In genomic region chr10:21517134-21517982, GRCh38 we compare ENCODE assay signal across 8 cellular contexts. TPM values are rescaled to one million over a fixed set of nuclear protein-coding genes. Genes with fewer than 3 reads are reported as not detected.
DNase-seq lines count a peak whose midpoint lies in the region; ATAC-seq, FAIRE-seq and TF ChIP-seq lines count a peak whose summit lies in the region.

No MANE protein-coding gene starts in this region.

- H3K9ac ChIP-seq in OCI-LY1 (ENCODE audit: low read length) (peak overlapping the region; percentile 43; the same call in 1 of the 2 replicates), K562 (ENCODE audit: insufficient read depth in 1 of 2, low read depth in 2 of 2, low read length in 2 of 2) (peak overlapping the region; percentile 34 to 91; a peak in 3 of 4 replicates), skeletal muscle satellite cell (ENCODE audit: low read depth, low read length) (peak overlapping the region; percentile 78)

- peaks cover 36% of the 10 kb centered on the region for H3K4me1 ChIP-seq in OCI-LY1 (ENCODE audit: insufficient read depth, low read length, severe bottlenecking)
- H3K4me1 ChIP-seq in K562 (replicated peaks in 1 of 2; ENCODE audit: control insufficient read depth in 2 of 2, insufficient read depth in 2 of 2, low read length in 2 of 2) = peaks cover 14 to 19% of the 10 kb centered on the region in 2 experiments; a peak in 4 of 5 replicates
- H3K4me1 ChIP-seq in skeletal muscle satellite cell (ENCODE audit: control insufficient read depth, insufficient read depth, low read length) = peaks cover 20% of the 10 kb centered on the region

- no peak overlapping the region for H2AFZ ChIP-seq in OCI-LY1 (ENCODE audit: low read length)
- peak overlapping the region; percentile 96 for H2AFZ ChIP-seq in K562 (ENCODE audit: low read depth, low read length)

- TF ChIP-seq CTCF in AG04450 (IDR thresholded peaks at IDR 0.05; ENCODE audit: low read depth, low read length) = no peak
- no peak for TF ChIP-seq CTCF in GM12865 (IDR thresholded peaks at IDR 0.05; ENCODE audit: insufficient read depth, low read depth, low read length, missing control alignments)
- no peak for TF ChIP-seq CTCF in OCI-LY1 (IDR thresholded peaks at IDR 0.05; ENCODE audit: low read length)
- TF ChIP-seq CTCF in K562 (IDR thresholded peaks at IDR 0.05 in 2 of 3, conservative IDR thresholded peaks at IDR 0.05 in 1 of 3; ENCODE audit: insufficient read depth in 2 of 3, low read depth in 1 of 3, low read length in 3 of 3) = peak in 2 of 3 experiments; percentile 14 to 21; a peak in 2 of 6 replicates
- no peak for TF ChIP-seq CTCF in GM10248 (IDR thresholded peaks at IDR 0.05; ENCODE audit: control extremely low read depth, extremely low read depth, low read depth, missing control alignments)

- CTCF ChIA-PET in AG04450 (lab: Charles Lee) (interaction anchor here (1.0 to 1.4 kb wide), 3 partner anchors 22 to 239 kb away, joined by 3 to 7 read pairs (median 3); no protein-coding TSS in a partner anchor), K562 (lab: Yijun Ruan, JAX; ENCODE audit: low intra/inter-chr PET ratio) (no interaction called here), GM10248 (lab: Yijun Ruan, JAX) (interaction anchor here (1.0 to 1.4 kb wide), 3 partner anchors 11 to 21 kb away, joined by 3 to 6 read pairs (median 3); no protein-coding TSS in a partner anchor)

- TF ChIP-seq RAD21 in K562 (CRISPR knock-in tag; conservative IDR thresholded peaks at IDR 0.05 in 1 of 2, IDR thresholded peaks at IDR 0.05 in 1 of 2) = no peak

- H3K27ac ChIP-seq in AG04450 (ENCODE audit: low read depth, low read length) (peak overlapping the region; percentile 65), OCI-LY1 (ENCODE audit: low read depth, low read length, poor library complexity, severe bottlenecking) (no peak overlapping the region), K562 (ENCODE audit: extremely low read depth, low read depth, low read length) (no peak overlapping the region)

- TF ChIP-seq POLR2A in K562 (conservative IDR thresholded peaks at IDR 0.05) = no peak

- no peaks in the 10 kb centered on the region for H3K9me1 ChIP-seq in K562 (ENCODE audit: control insufficient read depth, insufficient read depth, low read length)

- H3K27me3 ChIP-seq in AG04450 (ENCODE audit: control insufficient read depth, insufficient read depth, low read length) = no peaks in the 10 kb centered on the region
- peaks cover 7% of the 10 kb centered on the region for H3K27me3 ChIP-seq in OCI-LY1 (ENCODE audit: insufficient read depth, low read length)
- no peaks in the 10 kb centered on the region for H3K27me3 ChIP-seq in K562 (ENCODE audit: control insufficient read depth in 2 of 2, insufficient read depth in 2 of 2, low read length in 2 of 2)
- peaks cover 3% of the 10 kb centered on the region for H3K27me3 ChIP-seq in skeletal muscle satellite cell (ENCODE audit: control insufficient read depth, insufficient read depth, low read length)

- H3K4me3 ChIP-seq in AG04450 (ENCODE audit: low read depth, low read length) = peak overlapping the region; percentile 70
- H3K4me3 ChIP-seq in GM12865 (ENCODE audit: low read depth, low read length) = peak overlapping the region; percentile 59
- peak overlapping the region; percentile 68 for H3K4me3 ChIP-seq in OCI-LY1 (ENCODE audit: low read depth, low read length, poor library complexity, severe bottlenecking)
- peak overlapping the region; percentile 54 for H3K4me3 ChIP-seq in K562
- H3K4me3 ChIP-seq in skeletal muscle satellite cell (ENCODE audit: low read length) = peak overlapping the region; percentile 85

- TSS peak; percentile 58 for BruUV-seq in K562 (replicated peaks; lab: Mats Ljungman, UMichigan)

- in situ Hi-C loops in K562 (cut with MboI) = no loop called here

- WGBS in K562 (ENCODE audit: insufficient coverage, low coverage, missing lambda C conversion rate) = 4% methylated on average over 48 of the region's 72 CpGs

- H3K36me3 ChIP-seq in OCI-LY1 (ENCODE audit: insufficient read depth, low read length) (no peaks in the 10 kb centered on the region), K562 (ENCODE audit: control insufficient read depth, insufficient read depth, low read length) (no peaks in the 10 kb centered on the region), skeletal muscle satellite cell (ENCODE audit: insufficient read depth, low read length) (no peaks in the 10 kb centered on the region)

- POLR2A ChIA-PET in AG04450 (lab: Yijun Ruan, JAX) (interaction anchor here (0.9 to 2.3 kb wide), 4 partner anchors 8 to 22 kb away, joined by 5 to 10 read pairs (median 6); partner anchors contain the start of gene SKIDA1), K562 (lab: Yijun Ruan, JAX) (interaction anchor here (1.0 to 2.0 kb wide), 3 partner anchors 8 to 10 kb away, joined by 3 to 10 read pairs (median 7); partner anchors contain the start of gene SKIDA1), GM10248 (lab: Yijun Ruan, JAX) (no interaction called here)

- peak; percentile 56 for ATAC-seq in HG02840 (IDR thresholded peaks at IDR 0.05; ENCODE audit: low FRiP score, unreplicated experiment)
- peak; percentile 87 for ATAC-seq in K562

- no peak for TF ChIP-seq EP300 in K562 (IDR thresholded peaks at IDR 0.05; ENCODE audit: low read length)

- H3K79me2 ChIP-seq in OCI-LY1 (ENCODE audit: insufficient read depth, low read length) (no peaks in the 10 kb centered on the region), K562 (ENCODE audit: control insufficient read depth, insufficient read depth, low read length) (no peaks in the 10 kb centered on the region)

- intact Hi-C loops in K562 (cut with micrococcal nuclease) = loop anchor here (2.0 kb wide), 1 partner anchor 21 kb away; no protein-coding TSS in a partner anchor

- no peaks in the 10 kb centered on the region for H3K9me2 ChIP-seq in OCI-LY1 (ENCODE audit: low read depth, low read length)

- DNase-seq in AG04450 (ENCODE audit: low read depth, low spot score) (no peak), GM12865 (ENCODE audit: low read depth) (peak; percentile 53), K562 (ENCODE audit: extremely low read depth in 1 of 4, low spot score in 3 of 4) (peak; percentile 74 to 77 (median 76)), iPS-NIHi11 (ENCODE audit: low spot score) (peak; percentile 59), GM10248 (ENCODE audit: extremely low spot score) (no peak)

- H4K20me1 ChIP-seq in OCI-LY1 (ENCODE audit: insufficient read depth, low read length) = no peaks in the 10 kb centered on the region
- H4K20me1 ChIP-seq in K562 (replicated peaks; ENCODE audit: control insufficient read depth, insufficient read depth, low read length) = no peaks in the 10 kb centered on the region

- H3K4me2 ChIP-seq in OCI-LY1 (ENCODE audit: low read length) = peak overlapping the region; percentile 96
- peak overlapping the region; percentile 97 for H3K4me2 ChIP-seq in K562 (ENCODE audit: insufficient read depth, low read length)
- peak overlapping the region; percentile 92 for H3K4me2 ChIP-seq in skeletal muscle satellite cell (ENCODE audit: low read length)

- peak; percentile 74 for FAIRE-seq in K562 (lab: Jason Lieb, UNC)

- H3K9me3 ChIP-seq in AG04450 (ENCODE audit: control insufficient read depth, insufficient read depth, low read length) (no peaks in the 10 kb centered on the region; the same call in 1 of the 2 replicates), OCI-LY1 (ENCODE audit: low read length) (no peaks in the 10 kb centered on the region), K562 (replicated peaks; ENCODE audit: control insufficient read depth, insufficient read depth, low read depth, low read length) (no peaks in the 10 kb centered on the region), skeletal muscle satellite cell (replicated peaks; ENCODE audit: low read length) (no peaks in the 10 kb centered on the region)

- H3F3A ChIP-seq in OCI-LY1 (ENCODE audit: insufficient read depth, low read length) = no peaks in the 10 kb centered on the region

RNA-seq across cellular contexts. Expression of gene SKIDA1, which starts 8.1 kb away (rescaled TPM):
- polyA plus RNA-seq in AG04450 (2011; rRNA removed) (0.62 and 0.63 TPM in 2 replicates), K562 (2011; rRNA removed) (0.34 and 1.1 TPM in 2 replicates), K562 (2014; fragmentation: Illumina TruSeq; extraction: Trizol) (0.35 and 0.59 TPM in 2 replicates), K562 (2014; fragmentation: Nextera tagmentation; extraction: Ambion mirVana) (under 1 TPM; 0.76 to 0.77 TPM), K562 (2014; rRNA removed) (0.05 and 1.4 TPM in 2 replicates)
- 0.83 and 0.87 TPM in 2 replicates for polyA minus RNA-seq in AG04450 (2011; rRNA and poly(A)+ RNA removed)
- 0.44 and 0.51 TPM in 2 replicates for total RNA-seq in K562 (2011; cell fraction: chromatin; rRNA removed; ENCODE audit: low replicate concordance)
- total RNA-seq in K562 (2011; cell fraction: nucleolus; rRNA removed) = 0.26 and 0.50 TPM in 2 replicates
- 0.38 and 0.51 TPM in 2 replicates for total RNA-seq in K562 (2011; cell fraction: nucleoplasm; rRNA removed)
- total RNA-seq in K562 (2014; rRNA removed) (0.09 and 0.24 TPM in 2 replicates), K562 (2014; rRNA removed; fragmentation: Illumina TruSeq; extraction: Trizol) (0.18 and 0.45 TPM in 2 replicates), K562 (2015; rRNA removed; fragmentation: Illumina TruSeq; extraction: Trizol) (0.36 and 0.49 TPM in 2 replicates), K562 (2021) (0.42 and 1.0 TPM in 2 replicates)
- polyA plus RNA-seq in K562 (2011; cell fraction: cytosol; rRNA removed) = 0.06 and 0.18 TPM in 2 replicates
- polyA plus RNA-seq in K562 (2011; cell fraction: nucleus; rRNA removed) = 0.47 and 1.4 TPM in 2 replicates
- 0.25 and 0.42 TPM in 2 replicates for polyA plus RNA-seq in K562 (2012)
- 0.18 and 0.35 TPM in 2 replicates for polyA minus RNA-seq in K562 (2011; rRNA and poly(A)+ RNA removed)
- polyA minus RNA-seq in K562 (2011; cell fraction: cytosol; rRNA and poly(A)+ RNA removed) = 1.1 TPM in 1 of 2 replicates, not detected in the other
- polyA minus RNA-seq in K562 (2011; cell fraction: nucleus; rRNA and poly(A)+ RNA removed) = 0.22 and 0.40 TPM in 2 replicates
- total RNA-seq in skeletal muscle satellite cell (2012; rRNA removed) = 0.25 and 0.44 TPM in 2 replicates

RNA-seq across cellular contexts. Expression of gene MLLT10, which starts 16.7 kb away (rescaled TPM):
- polyA plus RNA-seq in AG04450 (2011; rRNA removed) (35.3 and 41.0 TPM in 2 replicates), K562 (2011; rRNA removed) (81.4 and 91.1 TPM in 2 replicates), K562 (2014; fragmentation: Illumina TruSeq; extraction: Trizol) (58.4 and 65.2 TPM in 2 replicates), K562 (2014; fragmentation: Nextera tagmentation; extraction: Ambion mirVana) (10 to 100 TPM; 18.8 to 25.8 TPM), K562 (2014; rRNA removed) (55.5 and 73.7 TPM in 2 replicates)
- polyA minus RNA-seq in AG04450 (2011; rRNA and poly(A)+ RNA removed) = 60.7 and 83.6 TPM in 2 replicates
- total RNA-seq in K562 (2011; cell fraction: chromatin; rRNA removed; ENCODE audit: low replicate concordance) = 203 and 284 TPM in 2 replicates
- total RNA-seq in K562 (2011; cell fraction: nucleolus; rRNA removed) = 117 and 140 TPM in 2 replicates
- total RNA-seq in K562 (2011; cell fraction: nucleoplasm; rRNA removed) = 136 and 162 TPM in 2 replicates
- total RNA-seq in K562 (2014; rRNA removed) (65.3 and 69.9 TPM in 2 replicates), K562 (2014; rRNA removed; fragmentation: Illumina TruSeq; extraction: Trizol) (58.5 and 59.7 TPM in 2 replicates), K562 (2015; rRNA removed; fragmentation: Illumina TruSeq; extraction: Trizol) (50.9 and 60.2 TPM in 2 replicates), K562 (2021) (58.7 and 64.2 TPM in 2 replicates)
- polyA plus RNA-seq in K562 (2011; cell fraction: cytosol; rRNA removed) = 46.9 and 65.5 TPM in 2 replicates
- polyA plus RNA-seq in K562 (2011; cell fraction: nucleus; rRNA removed) = 106 and 111 TPM in 2 replicates
- 41.9 and 61.1 TPM in 2 replicates for polyA plus RNA-seq in K562 (2012)
- 118 and 129 TPM in 2 replicates for polyA minus RNA-seq in K562 (2011; rRNA and poly(A)+ RNA removed)
- 14.8 and 32.9 TPM in 2 replicates for polyA minus RNA-seq in K562 (2011; cell fraction: cytosol; rRNA and poly(A)+ RNA removed)
- polyA minus RNA-seq in K562 (2011; cell fraction: nucleus; rRNA and poly(A)+ RNA removed) = 104 and 111 TPM in 2 replicates
- 21.0 and 29.3 TPM in 2 replicates for total RNA-seq in skeletal muscle satellite cell (2012; rRNA removed)

Comparison
In these comparisons a context has a peak if more than half of its experiments do, and no peak if none do; other contexts are left out.
1. DNase-seq: peak in GM12865 (single experiment), K562 (4 of 4) and iPS-NIHi11 (single experiment); none in AG04450 (single experiment) and GM10248 (single experiment).
2. CTCF ChIP-seq: peak in K562 (2 of 3); none in AG04450 (single experiment), GM12865 (single experiment), OCI-LY1 (single experiment) and GM10248 (single experiment).
3. Peak in every context shown above with its lines, with median percentiles within 50 percentile points of each other: H3K4me3 ChIP-seq, H3K4me2 ChIP-seq and H3K9ac ChIP-seq.